Comparison of ENCODE assay signal across 2 cellular contexts in the genomic region with DNA sequence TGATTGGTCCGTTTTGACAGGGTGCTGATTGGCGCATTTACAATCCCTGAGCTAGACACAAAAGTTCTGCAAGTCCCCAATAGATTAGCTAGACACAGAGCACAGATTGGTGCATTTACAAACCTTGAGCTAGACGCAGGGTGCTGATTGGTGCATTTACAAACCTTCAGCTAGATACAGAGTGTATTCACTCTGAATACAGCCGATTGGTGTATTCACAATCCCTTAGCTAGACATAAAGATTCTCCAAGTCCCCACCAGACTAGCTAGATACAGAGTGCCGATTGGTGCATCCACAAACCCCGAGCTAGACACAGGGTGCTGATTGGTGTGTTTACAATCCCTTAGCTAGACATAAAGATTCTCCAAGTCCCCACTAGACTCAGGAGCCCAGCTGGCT. TPM values are rescaled to one million over a fixed set of nuclear protein-coding genes. Genes with fewer than 3 reads are reported as not detected.
"Had no signal": no experiment of that assay in that cellular context is flagged by ENCODE, and none has a peak within 500 bp of the region (broad histone marks: within the 10 kb centered on the region; RNA-seq: fewer than 3 reads in every experiment).

No MANE protein-coding gene starts in this region.

RNA-seq across cellular contexts. Expression of gene SCIN, which starts 14.8 kb away (rescaled TPM):
- total RNA-seq: lung microvascular endothelial cell had no signal
- polyA plus RNA-seq: foreskin keratinocyte had no signal
